In the genomic region with DNA sequence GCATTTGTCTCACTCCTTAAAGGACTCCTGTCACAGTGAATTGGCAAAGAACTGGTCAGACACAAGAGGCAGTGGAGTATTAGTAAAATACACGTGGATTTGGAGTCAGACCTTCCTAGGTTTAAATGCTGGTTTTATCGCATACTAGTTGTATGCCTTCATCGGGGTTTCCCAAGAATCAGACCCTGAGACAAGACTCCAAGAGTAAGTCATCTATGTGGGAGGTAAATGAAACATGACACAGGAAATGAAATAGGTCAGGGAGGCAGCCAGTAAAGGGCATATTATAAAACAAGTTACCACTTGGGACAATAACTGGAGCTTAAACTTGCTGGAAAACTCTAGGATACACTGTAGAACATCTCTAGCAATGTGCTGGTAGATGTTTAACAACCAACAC, we compare ENCODE assay signal across 4 cellular contexts. TPM values are rescaled to one million over a fixed set of nuclear protein-coding genes. Genes with fewer than 3 reads are reported as not detected.
"Had no signal": no experiment of that assay in that cellular context is flagged by ENCODE, and none has a peak within 500 bp of the region (broad histone marks: within the 10 kb centered on the region; RNA-seq: fewer than 3 reads in every experiment).

No MANE protein-coding gene starts in this region.

RNA-seq across cellular contexts. Expression of a gene that starts 59.8 kb away (rescaled TPM):
- total RNA-seq: left ventricle myocardium superior, lung microvascular endothelial cell, mononuclear cell, myocyte had no signal
